In the genomic region with DNA sequence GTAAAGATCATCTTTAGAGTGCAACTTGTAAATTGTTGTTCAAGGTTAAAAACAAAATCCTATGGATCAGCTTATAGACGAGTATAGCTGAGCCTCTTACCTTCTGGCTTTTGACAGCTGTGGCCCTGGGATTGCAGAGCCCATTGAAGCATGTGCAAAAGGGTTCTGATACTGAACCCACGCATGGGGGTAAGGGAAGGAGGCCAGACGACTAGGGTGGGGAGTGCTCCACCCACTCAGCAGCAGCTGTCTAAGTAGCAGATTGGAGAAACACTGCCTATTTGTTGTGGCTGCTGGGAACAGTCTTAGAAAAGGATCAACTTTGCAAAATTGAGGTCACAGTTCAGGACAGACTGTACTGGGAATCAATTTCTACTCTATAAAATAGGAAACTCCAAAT, we compare ENCODE assay signal across 12 cellular contexts. TPM values are rescaled to one million over a fixed set of nuclear protein-coding genes. Genes with fewer than 3 reads are reported as not detected.
DNase-seq lines count a peak whose midpoint lies in the region; ATAC-seq and TF ChIP-seq lines count a peak whose summit lies in the region.
"Had no signal": no experiment of that assay in that cellular context is flagged by ENCODE, and none has a peak within 500 bp of the region (broad histone marks: within the 10 kb centered on the region; RNA-seq: fewer than 3 reads in every experiment).

No MANE protein-coding gene starts in this region.

- ATAC-seq in GM18498 (IDR thresholded peaks at IDR 0.05; ENCODE audit: unreplicated experiment) (peak; percentile 71), HG02623 (IDR thresholded peaks at IDR 0.05; ENCODE audit: unreplicated experiment) (peak; percentile 66), HG03354 (IDR thresholded peaks at IDR 0.05; ENCODE audit: poor library complexity, severe bottlenecking, unreplicated experiment) (no peak), GM18870 (IDR thresholded peaks at IDR 0.05; ENCODE audit: unreplicated experiment) (no peak)

- no peak overlapping the region for H2AFZ ChIP-seq in neural progenitor cell (replicated peaks)

- no peak for TF ChIP-seq CTCF in neural progenitor cell (IDR thresholded peaks at IDR 0.05)
- no peak for TF ChIP-seq CTCF in endodermal cell (conservative IDR thresholded peaks at IDR 0.05)

- peak; percentile 98 for DNase-seq in NCI-H82 (lab: John Stamatoyannopoulos, UW)
- DNase-seq in skeletal muscle cell (ENCODE audit: low read depth): peak; percentile 67
- no peak for DNase-seq in neural progenitor cell (ENCODE audit: low spot score)
- no peak for DNase-seq in endodermal cell
- DNase-seq: brain microvascular endothelial cell, NCI-H510A, T1000 had no signal

- H3K36me3 Mint-ChIP-seq in neural progenitor cell (no peaks in the 10 kb centered on the region), endodermal cell (ENCODE audit: low read depth) (no peaks in the 10 kb centered on the region)

- H3K27me3 ChIP-seq in neural progenitor cell: no peaks in the 10 kb centered on the region
- no peaks in the 10 kb centered on the region for H3K27me3 ChIP-seq in endodermal cell (ENCODE audit: control insufficient read depth, insufficient read depth, low read length, poor library complexity, severe bottlenecking)
- H3K27me3 ChIP-seq: BLaER1, brain microvascular endothelial cell had no signal

- no peak overlapping the region for H3K9ac ChIP-seq in neural progenitor cell
- no peak overlapping the region for H3K9ac ChIP-seq in endodermal cell (ENCODE audit: extremely low read depth, low read length, poor library complexity, severe bottlenecking)
- H3K9ac ChIP-seq: BLaER1 had no signal

- no peak overlapping the region for H3K4me3 Mint-ChIP-seq in neural progenitor cell
- H3K4me3 Mint-ChIP-seq in endodermal cell: no peak overlapping the region

- 67 to 82% methylated on average over 2 to 3 of the region's 3 CpGs for WGBS in endodermal cell (ENCODE audit: insufficient coverage in 1 of 2, insufficient read length in 1 of 2), 2 experiments

- H3K27ac ChIP-seq in neural progenitor cell (no peak overlapping the region), endodermal cell (ENCODE audit: low read depth, low read length) (no peak overlapping the region)
- H3K27ac ChIP-seq: BLaER1, brain microvascular endothelial cell had no signal

- H3K27me3 Mint-ChIP-seq in neural progenitor cell (ENCODE audit: insufficient read depth, low read depth) (peaks cover 5% of the 10 kb centered on the region), endodermal cell (ENCODE audit: insufficient read depth) (no peaks in the 10 kb centered on the region)

- no peaks in the 10 kb centered on the region for H3K9me3 ChIP-seq in neural progenitor cell (ENCODE audit: low read depth)
- no peaks in the 10 kb centered on the region for H3K9me3 ChIP-seq in endodermal cell (ENCODE audit: control insufficient read depth, low read length)
- H3K9me3 ChIP-seq: BLaER1 had no signal

- H3K9me3 Mint-ChIP-seq in neural progenitor cell (no peaks in the 10 kb centered on the region), endodermal cell (no peaks in the 10 kb centered on the region)

- H3K36me3 ChIP-seq in neural progenitor cell (no peaks in the 10 kb centered on the region), endodermal cell (ENCODE audit: control insufficient read depth, insufficient read depth, low read length) (no peaks in the 10 kb centered on the region)
- H3K36me3 ChIP-seq: BLaER1, brain microvascular endothelial cell had no signal

- no peaks in the 10 kb centered on the region for H3F3A ChIP-seq in neural progenitor cell (ENCODE audit: low read depth)

- no peaks in the 10 kb centered on the region for H4K20me1 ChIP-seq in neural progenitor cell (ENCODE audit: low read depth)
- H4K20me1 ChIP-seq: BLaER1 had no signal

- H3K79me2 ChIP-seq in neural progenitor cell (ENCODE audit: low read depth): no peaks in the 10 kb centered on the region

- H3K4me3 ChIP-seq in skeletal muscle cell (ENCODE audit: low read depth, low read length) (no peak overlapping the region), neural progenitor cell (no peak overlapping the region), endodermal cell (ENCODE audit: low read length) (no peak overlapping the region)
- H3K4me3 ChIP-seq: BLaER1 had no signal

- H3K27ac Mint-ChIP-seq in neural progenitor cell (no peak overlapping the region), endodermal cell (no peak overlapping the region)

- H3K4me1 ChIP-seq in neural progenitor cell (no peaks in the 10 kb centered on the region), endodermal cell (ENCODE audit: control insufficient read depth, insufficient read depth, low read length) (no peaks in the 10 kb centered on the region)

- H3K4me2 ChIP-seq in neural progenitor cell: no peak overlapping the region

- H3K4me1 Mint-ChIP-seq in neural progenitor cell: peaks cover 18% of the 10 kb centered on the region
- no peaks in the 10 kb centered on the region for H3K4me1 Mint-ChIP-seq in endodermal cell

RNA-seq across cellular contexts. Expression of a gene that starts 16.1 kb away (rescaled TPM):
- total RNA-seq in neural progenitor cell (ENCODE audit: low replicate concordance) (0.28 and 0.41 TPM in 2 replicates), endodermal cell (1 to 10 TPM in 1 of 2 donors, under 1 TPM in 1; 0.97 to 1.4 TPM)
- 1.4 TPM for polyA plus RNA-seq in endodermal cell (2013, experiment 1 of 2)
- 0.66 TPM for polyA plus RNA-seq in endodermal cell (2013, experiment 2 of 2)

RNA-seq across cellular contexts. Expression of a gene that starts 42.5 kb away (rescaled TPM):
- 36.1 and 38.2 TPM in 2 replicates for total RNA-seq in neural progenitor cell (ENCODE audit: low replicate concordance)
- total RNA-seq in endodermal cell: 10 to 100 TPM; 70.9 to 71.9 TPM
- 26.0 TPM for polyA plus RNA-seq in endodermal cell (2013, experiment 1 of 2)
- polyA plus RNA-seq in endodermal cell (2013, experiment 2 of 2): 25.5 TPM

Comparison
In these comparisons a context has a peak if more than half of its experiments do, and no peak if none do; other contexts are left out.
1. ATAC-seq: peak in GM18498 (single experiment) and HG02623 (single experiment); none in HG03354 (single experiment) and GM18870 (single experiment).
2. DNase-seq: peak in NCI-H82 (single experiment) and skeletal muscle cell (single experiment); none in neural progenitor cell (single experiment) and endodermal cell (single experiment).